In the genomic region with DNA sequence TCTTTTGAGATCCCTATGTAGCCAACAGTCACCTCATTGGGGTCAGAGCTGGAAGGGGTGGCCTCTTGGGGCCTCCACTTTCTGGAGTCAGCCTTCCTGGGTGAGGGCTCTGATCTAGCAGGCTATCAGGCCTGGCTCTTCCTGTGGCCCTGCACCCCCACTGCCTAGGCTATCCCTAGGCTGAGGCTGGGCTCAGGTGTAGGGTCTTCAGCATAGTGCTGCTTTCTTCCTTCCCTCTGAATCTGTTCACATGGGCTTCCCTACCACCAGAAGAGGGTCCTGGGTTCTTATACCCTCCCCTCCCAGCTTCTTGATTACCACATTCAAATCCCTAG, we compare ENCODE assay signal across 15 cellular contexts. TPM values are rescaled to one million over a fixed set of nuclear protein-coding genes. Genes with fewer than 3 reads are reported as not detected.
DNase-seq lines count a peak whose midpoint lies in the region; ATAC-seq and TF ChIP-seq lines count a peak whose summit lies in the region.
"Had no signal": no experiment of that assay in that cellular context is flagged by ENCODE, and none has a peak within 500 bp of the region (broad histone marks: within the 10 kb centered on the region; RNA-seq: fewer than 3 reads in every experiment).

No MANE protein-coding gene starts in this region.

- no peaks in the 10 kb centered on the region for H3K36me3 Mint-ChIP-seq in activated naive CD4-positive, alpha-beta T cell treated with anti-CD3 and anti-CD28 coated beads, Interleukin-2, amount 50 U/mL, for 72 hours

- TF ChIP-seq CTCF in colonic mucosa (IDR thresholded peaks at IDR 0.05), result no peak
- no peak for TF ChIP-seq CTCF in tibial nerve (IDR thresholded peaks at IDR 0.05)

- H3K9me3 Mint-ChIP-seq in activated naive CD4-positive, alpha-beta T cell treated with anti-CD3 and anti-CD28 coated beads, Interleukin-2, amount 50 U/mL, for 72 hours, result no peaks in the 10 kb centered on the region
- H3K9me3 Mint-ChIP-seq: activated T-helper 1 cell treated with anti-CD3 and anti-CD28 coated beads, Interleukin-12 subunit alpha, Interleukin-12 subunit beta, Interleukin-2, Interleukin-4 antibody, amounts not matched to agents 30 ng/mL and 10 ng/mL and 1 ng/mL, durations not matched to agents 14 hours and 24 hours and 36 hours had no signal

- no peak for TF ChIP-seq EP300 in tibial nerve (IDR thresholded peaks at IDR 0.05)

- H3K27me3 ChIP-seq in colonic mucosa (no peaks in the 10 kb centered on the region), tibial nerve (no peaks in the 10 kb centered on the region)
- H3K27me3 ChIP-seq: ovary had no signal

- H3K4me3 ChIP-seq in colonic mucosa (no peak overlapping the region), tibial nerve (no peak overlapping the region)
- H3K4me3 ChIP-seq: ovary had no signal

- H3K27ac ChIP-seq in colonic mucosa (peak overlapping the region; percentile 37), tibial nerve (peak overlapping the region in 3 of 4 donors; percentile 43 to 85 (median 81))
- H3K27ac ChIP-seq: ovary had no signal

- intact Hi-C loops in colonic mucosa (cut with DNase I), result loop anchor here (5.0 to 10.0 kb wide), 2 partner anchors 73 to 476 kb away; no protein-coding TSS in a partner anchor

- H3K36me3 ChIP-seq in colonic mucosa (no peaks in the 10 kb centered on the region), tibial nerve (no peaks in the 10 kb centered on the region)
- H3K36me3 ChIP-seq: ovary had no signal

- H3K9ac ChIP-seq in colonic mucosa (ENCODE audit: low read depth in 2 of 2, low read length in 2 of 2), result peak overlapping the region in 1 of 2 donors; percentile 33

- H3K27ac Mint-ChIP-seq in activated naive CD4-positive, alpha-beta T cell treated with anti-CD3 and anti-CD28 coated beads, Interleukin-2, amount 50 U/mL, for 72 hours, result no peak overlapping the region
- H3K27ac Mint-ChIP-seq: activated T-helper 1 cell treated with anti-CD3 and anti-CD28 coated beads, Interleukin-12 subunit alpha, Interleukin-12 subunit beta, Interleukin-2, Interleukin-4 antibody, amounts not matched to agents 30 ng/mL and 10 ng/mL and 1 ng/mL, durations not matched to agents 14 hours and 24 hours and 36 hours had no signal

- ATAC-seq in GM19395 (IDR thresholded peaks at IDR 0.05; ENCODE audit: unreplicated experiment) (peak; percentile 11), HG03103 (IDR thresholded peaks at IDR 0.05; ENCODE audit: low read depth, unreplicated experiment) (peak; percentile 8)
- no peak for ATAC-seq in activated naive CD4-positive, alpha-beta T cell treated with anti-CD3 and anti-CD28 coated beads, Interleukin-2, amount 50 U/mL, for 72 hours

- TF ChIP-seq POLR2A in tibial nerve (IDR thresholded peaks at IDR 0.05), result no peak

- H3K4me1 ChIP-seq in colonic mucosa (no peaks in the 10 kb centered on the region), tibial nerve (no peaks in the 10 kb centered on the region)

- DNase-seq in colonic mucosa, result no peak
- no peak for DNase-seq in tibial nerve (ENCODE audit: low spot score in 2 of 2)
- DNase-seq in activated naive CD4-positive, alpha-beta T cell treated with anti-CD3 and anti-CD28 coated beads, Interleukin-2, amount 50 U/mL, for 72 hours (ENCODE audit: low spot score in 2 of 2), result no peak
- no peak for DNase-seq in NCI-H1092 treated with DMSO at 0.1 percent for 48 hours (lab: John Stamatoyannopoulos, UW)
- no peak for DNase-seq in effector CD4-positive, alpha-beta T cell
- DNase-seq: activated CD4-positive, CD25-positive, alpha-beta regulatory T cell; DMS53; kidney glomerular epithelial cell; SHP77 treated with DMSO at 0.1 percent for 48 hours; stimulated activated CD4-positive, alpha-beta T cell treated with anti-CD3 and anti-CD28 coated beads, Interleukin-4, amount 100 ng/mL, for 4 hours had no signal

- H3K9me3 ChIP-seq in colonic mucosa (no peaks in the 10 kb centered on the region), tibial nerve (no peaks in the 10 kb centered on the region)
- H3K9me3 ChIP-seq: ovary had no signal

RNA-seq across cellular contexts. Expression of a gene that starts 0.5 kb away (rescaled TPM):
- 10 to 100 TPM in 1 of 2 donors, 1 to 10 TPM in 1; 4.7 to 11.9 TPM for total RNA-seq in colonic mucosa
- total RNA-seq in tibial nerve, result 10 to 100 TPM; 18.8 to 73.5 (median 25.2) TPM
- under 1 TPM in 1 of 2 donors, not detected in 1; 0.20 TPM for total RNA-seq in activated naive CD4-positive, alpha-beta T cell treated with anti-CD3 and anti-CD28 coated beads, Interleukin-2, amount 50 U/mL, for 72 hours
- total RNA-seq: activated T-helper 1 cell treated with anti-CD3 and anti-CD28 coated beads, Interleukin-12 subunit alpha, Interleukin-12 subunit beta, Interleukin-2, Interleukin-4 antibody, amounts not matched to agents 30 ng/mL and 10 ng/mL and 1 ng/mL, durations not matched to agents 14 hours and 24 hours and 36 hours; NCI-H460 had no signal

RNA-seq across cellular contexts. Expression of a gene that starts 26.3 kb away (rescaled TPM):
- total RNA-seq in colonic mucosa (under 1 TPM in 1 of 2 donors, not detected in 1; 0.42 TPM), tibial nerve (under 1 TPM in 2 of 4 donors, not detected in 2; 0.21 to 0.60 TPM)
- total RNA-seq in activated naive CD4-positive, alpha-beta T cell treated with anti-CD3 and anti-CD28 coated beads, Interleukin-2, amount 50 U/mL, for 72 hours, result not detected
- total RNA-seq: activated T-helper 1 cell treated with anti-CD3 and anti-CD28 coated beads, Interleukin-12 subunit alpha, Interleukin-12 subunit beta, Interleukin-2, Interleukin-4 antibody, amounts not matched to agents 30 ng/mL and 10 ng/mL and 1 ng/mL, durations not matched to agents 14 hours and 24 hours and 36 hours had no signal

RNA-seq across cellular contexts. Expression of a gene that starts 29.6 kb away (rescaled TPM):
- total RNA-seq in colonic mucosa (10 to 100 TPM; 14.3 to 18.6 TPM), tibial nerve (100 to 1,000 TPM in 3 of 4 donors, 10 to 100 TPM in 1; 91.6 to 142 (median 116) TPM)
- 10 to 100 TPM; 11.9 to 15.2 TPM for total RNA-seq in activated naive CD4-positive, alpha-beta T cell treated with anti-CD3 and anti-CD28 coated beads, Interleukin-2, amount 50 U/mL, for 72 hours

RNA-seq across cellular contexts. Expression of a gene that starts 47.4 kb away (rescaled TPM):
- total RNA-seq in colonic mucosa (100 to 1,000 TPM in 1 of 2 donors, 10 to 100 TPM in 1; 74.4 to 152 TPM), tibial nerve (100 to 1,000 TPM; 103 to 147 (median 128) TPM)
- 100 to 1,000 TPM; 126 to 134 TPM for total RNA-seq in activated naive CD4-positive, alpha-beta T cell treated with anti-CD3 and anti-CD28 coated beads, Interleukin-2, amount 50 U/mL, for 72 hours

Comparison
In these comparisons a context has a peak if more than half of its experiments do, and no peak if none do; other contexts are left out.
1. ATAC-seq: peak in GM19395 (single experiment) and HG03103 (single experiment); none in activated naive CD4-positive, alpha-beta T cell treated with anti-CD3 and anti-CD28 coated beads, Interleukin-2, amount 50 U/mL, for 72 hours (0 of 2).
2. RNA of a gene that starts 0.5 kb away (total RNA-seq): 18.8 to 73.5 TPM in tibial nerve and 4.7 to 11.9 TPM in colonic mucosa; 0.20 TPM in activated naive CD4-positive, alpha-beta T cell treated with anti-CD3 and anti-CD28 coated beads, Interleukin-2, amount 50 U/mL, for 72 hours; every median in the first group is over 4 times any median in the second.
3. RNA of a gene that starts 29.6 kb away (total RNA-seq): 91.6 to 142 TPM in tibial nerve; 14.3 to 18.6 TPM in colonic mucosa and 11.9 to 15.2 TPM in activated naive CD4-positive, alpha-beta T cell treated with anti-CD3 and anti-CD28 coated beads, Interleukin-2, amount 50 U/mL, for 72 hours; every median in the first group is over 4 times any median in the second.